In the genomic region with DNA sequence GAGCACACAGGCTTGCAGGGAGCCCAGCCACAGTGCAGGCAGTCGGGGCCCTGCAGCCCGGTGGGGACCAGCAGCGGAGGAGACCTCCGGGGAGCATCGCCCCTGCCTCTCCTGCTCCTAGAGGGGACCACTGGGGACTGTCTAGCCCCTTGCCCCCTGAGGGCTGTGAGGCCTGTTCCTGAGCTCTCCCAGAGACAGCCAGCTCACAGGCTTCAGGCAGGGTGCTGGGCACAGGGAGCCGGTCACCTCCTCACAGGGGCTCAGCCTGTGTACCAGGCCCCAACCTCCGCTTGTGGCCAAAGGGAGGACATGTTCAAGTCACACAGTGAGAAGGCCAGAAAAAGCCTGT, we compare ENCODE assay signal across 1 cellular context.
TF ChIP-seq lines count a peak whose summit lies in the region.

No MANE protein-coding gene starts in this region.

TF ChIP-seq in H1, 55 proteins besides CTCF, POLR2A, EP300 and RAD21:
- TF ChIP-seq YY1 (IDR thresholded peaks at IDR 0.05; ENCODE audit: low read depth, low read length) (no peak), BACH1 (IDR thresholded peaks at IDR 0.05; ENCODE audit: low read length) (no peak), SIRT6 (IDR thresholded peaks at IDR 0.05; ENCODE audit: low read length) (no peak)
- TF ChIP-seq, protein P1, sequence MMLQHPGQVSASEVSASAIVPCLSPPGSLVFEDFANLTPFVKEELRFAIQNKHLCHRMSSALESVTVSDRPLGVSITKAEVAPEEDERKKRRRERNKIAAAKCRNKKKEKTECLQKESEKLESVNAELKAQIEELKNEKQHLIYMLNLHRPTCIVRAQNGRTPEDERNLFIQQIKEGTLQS (IDR thresholded peaks at IDR 0.05; ENCODE audit: insufficient read depth, low read depth, low read length): no peak
